15 cellular contexts compared by ENCODE assay signal in genomic region chr19:14168259-14168972, GRCh38. TPM values are rescaled to one million over a fixed set of nuclear protein-coding genes. Genes with fewer than 3 reads are reported as not detected.
DNase-seq lines count a peak whose midpoint lies in the region; ATAC-seq and TF ChIP-seq lines count a peak whose summit lies in the region.
"Had no signal": no experiment of that assay in that cellular context is flagged by ENCODE, and none has a peak within 500 bp of the region (broad histone marks: within the 10 kb centered on the region; RNA-seq: fewer than 3 reads in every experiment).

No MANE protein-coding gene starts in this region.

- H3K4me3 ChIP-seq in HCT116 (replicated peaks in 1 of 2; ENCODE audit: low read depth in 1 of 2, low read length in 2 of 2) = no peak overlapping the region
- H3K4me3 ChIP-seq: pancreas, suprapubic skin had no signal

- H2AFZ ChIP-seq in HCT116 (ENCODE audit: low read depth, low read length, poor library complexity, severe bottlenecking) = no peak overlapping the region

- H3K9me2 ChIP-seq in HCT116 (ENCODE audit: insufficient read depth) = no peaks in the 10 kb centered on the region

- H3K9me3 ChIP-seq in HCT116 (ENCODE audit: control insufficient read depth in 1 of 2, insufficient read depth in 1 of 2, low read depth in 1 of 2, low read length in 2 of 2) = no peaks in the 10 kb centered on the region
- H3K9me3 ChIP-seq: pancreas, suprapubic skin had no signal

- peaks cover 27% of the 10 kb centered on the region for H3K4me1 Mint-ChIP-seq in activated CD4-positive, alpha-beta memory T cell treated with anti-CD3 and anti-CD28 coated beads for 36 hours (ENCODE audit: low read depth)
- peaks cover 27% of the 10 kb centered on the region for H3K4me1 Mint-ChIP-seq in activated CD4-positive, alpha-beta memory T cell treated with anti-CD3 and anti-CD28 coated beads, Interleukin-2, amount 10 ng/mL, durations not matched to agents 7 days and 5 days
- peaks cover 39% of the 10 kb centered on the region for H3K4me1 Mint-ChIP-seq in dendritic cell treated with granulocyte-macrophage colony-stimulating factor and Interleukin-4, amounts not matched to agents 40 ng/mL and 50 ng/mL, for 4 days (ENCODE audit: low read depth)
- H3K4me1 Mint-ChIP-seq in nephron progenitor cell = peaks cover 45% of the 10 kb centered on the region

- H3K27ac ChIP-seq in HCT116 (ENCODE audit: low read depth, low read length) = no peak overlapping the region
- H3K27ac ChIP-seq: brain microvascular endothelial cell, HL-60, pancreas, suprapubic skin had no signal

- H3K4me1 ChIP-seq in HCT116 (ENCODE audit: control insufficient read depth in 1 of 2, insufficient read depth in 2 of 2, low read length in 2 of 2) = no peaks in the 10 kb centered on the region
- H3K4me1 ChIP-seq: pancreas had no signal

- TF ChIP-seq CTCF in HCT116 (IDR thresholded peaks at IDR 0.05 in 2 of 3, conservative IDR thresholded peaks at IDR 0.05 in 1 of 3; ENCODE audit: borderline replicate concordance in 1 of 3, insufficient read depth in 1 of 3, low read depth in 2 of 3, low read length in 2 of 3) = no peak
- no peak for TF ChIP-seq CTCF in nephron progenitor cell (IDR thresholded peaks at IDR 0.05)

- RAD21 ChIA-PET in HCT116 (lab: Charles Lee; ENCODE audit: low non-redundant PET in 1 of 2, low total read pairs in 2 of 2, uncharacterized antibody in 2 of 2, unreplicated experiment in 2 of 2) = interaction anchor here in 1 of 2 experiments (0.6 kb wide), 1 partner anchor 300 kb away, joined by 4 read pairs; no protein-coding TSS in a partner anchor

- peaks cover 15 to 23% of the 10 kb centered on the region in 2 experiments; a peak in 3 of 4 replicates for H3K36me3 ChIP-seq in HCT116 (ENCODE audit: control insufficient read depth in 1 of 2, insufficient read depth in 2 of 2, low read length in 2 of 2)

- no peaks in the 10 kb centered on the region for H4K20me1 ChIP-seq in HCT116 (ENCODE audit: insufficient read depth)

- H3K27ac Mint-ChIP-seq in activated CD4-positive, alpha-beta memory T cell treated with anti-CD3 and anti-CD28 coated beads for 36 hours = peak overlapping the region; percentile 16
- H3K27ac Mint-ChIP-seq in activated CD4-positive, alpha-beta memory T cell treated with anti-CD3 and anti-CD28 coated beads, Interleukin-2, amount 10 ng/mL, durations not matched to agents 7 days and 5 days = no peak overlapping the region
- peak overlapping the region; percentile 80 for H3K27ac Mint-ChIP-seq in dendritic cell treated with granulocyte-macrophage colony-stimulating factor and Interleukin-4, amounts not matched to agents 40 ng/mL and 50 ng/mL, for 4 days
- peak overlapping the region; percentile 90 for H3K27ac Mint-ChIP-seq in nephron progenitor cell
- H3K27ac Mint-ChIP-seq: activated B cell treated with CpG ODN at 0.5 μM for 24 hours, HFFc6 had no signal

- no peak overlapping the region for H3K4me2 ChIP-seq in HCT116 (ENCODE audit: low read length)

- POLR2A ChIA-PET in activated CD4-positive, alpha-beta memory T cell treated with anti-CD3 and anti-CD28 coated beads for 36 hours (lab: Charles Lee) = interaction anchor here (1.1 kb wide), 1 partner anchor 20 kb away, joined by 3 read pairs; no protein-coding TSS in a partner anchor
- POLR2A ChIA-PET in activated CD4-positive, alpha-beta memory T cell treated with anti-CD3 and anti-CD28 coated beads, Interleukin-2, amount 10 ng/mL, durations not matched to agents 7 days and 5 days (lab: Charles Lee) = interaction anchor here (1.0 to 2.2 kb wide), 5 partner anchors 10 to 213 kb away, joined by 3 to 14 read pairs (median 5); partner anchors contain the start of genes ADGRE5 and ASF1B
- POLR2A ChIA-PET in HCT116 (lab: Charles Lee) = no interaction called here

- ATAC-seq in HCT116 (no peak), HG03432 (IDR thresholded peaks at IDR 0.05; ENCODE audit: unreplicated experiment) (no peak)
- ATAC-seq: PC-3 had no signal

- H3K9ac ChIP-seq in HCT116 (ENCODE audit: low read length) = no peak overlapping the region

- CTCF ChIA-PET in activated CD4-positive, alpha-beta memory T cell treated with anti-CD3 and anti-CD28 coated beads for 36 hours (lab: Charles Lee) = interaction anchor here (0.9 to 2.4 kb wide), 4 partner anchors 19 to 180 kb away, joined by 3 to 8 read pairs (median 4); partner anchors contain the start of gene ASF1B
- CTCF ChIA-PET in activated CD4-positive, alpha-beta memory T cell treated with anti-CD3 and anti-CD28 coated beads, Interleukin-2, amount 10 ng/mL, durations not matched to agents 7 days and 5 days (lab: Charles Lee) = interaction anchor here (1.3 kb wide), 1 partner anchor 32 kb away, joined by 10 read pairs; the partner anchor contains the start of gene ASF1B
- CTCF ChIA-PET in HCT116 (lab: Charles Lee) = no interaction called here

- H3K27me3 Mint-ChIP-seq in activated CD4-positive, alpha-beta memory T cell treated with anti-CD3 and anti-CD28 coated beads for 36 hours = no peaks in the 10 kb centered on the region
- no peaks in the 10 kb centered on the region for H3K27me3 Mint-ChIP-seq in activated CD4-positive, alpha-beta memory T cell treated with anti-CD3 and anti-CD28 coated beads, Interleukin-2, amount 10 ng/mL, durations not matched to agents 7 days and 5 days
- H3K27me3 Mint-ChIP-seq in dendritic cell treated with granulocyte-macrophage colony-stimulating factor and Interleukin-4, amounts not matched to agents 40 ng/mL and 50 ng/mL, for 4 days = peaks cover 27% of the 10 kb centered on the region
- peaks cover 5% of the 10 kb centered on the region for H3K27me3 Mint-ChIP-seq in nephron progenitor cell (ENCODE audit: low read depth, poor library complexity)

- no peaks in the 10 kb centered on the region for H3K9me3 Mint-ChIP-seq in activated CD4-positive, alpha-beta memory T cell treated with anti-CD3 and anti-CD28 coated beads for 36 hours
- H3K9me3 Mint-ChIP-seq in activated CD4-positive, alpha-beta memory T cell treated with anti-CD3 and anti-CD28 coated beads, Interleukin-2, amount 10 ng/mL, durations not matched to agents 7 days and 5 days = no peaks in the 10 kb centered on the region
- H3K9me3 Mint-ChIP-seq in dendritic cell treated with granulocyte-macrophage colony-stimulating factor and Interleukin-4, amounts not matched to agents 40 ng/mL and 50 ng/mL, for 4 days = peaks cover 10% of the 10 kb centered on the region
- H3K9me3 Mint-ChIP-seq in nephron progenitor cell = no peaks in the 10 kb centered on the region
- H3K9me3 Mint-ChIP-seq: HFFc6 had no signal

- no peak for DNase-seq in activated CD4-positive, alpha-beta memory T cell treated with anti-CD3 and anti-CD28 coated beads for 36 hours
- DNase-seq in activated CD4-positive, alpha-beta memory T cell treated with anti-CD3 and anti-CD28 coated beads, Interleukin-2, amount 10 ng/mL, durations not matched to agents 7 days and 5 days = no peak
- no peak for DNase-seq in HCT116 (ENCODE audit: low read depth, low spot score)
- no peak for DNase-seq in nephron progenitor cell
- DNase-seq in NCI-H187 (lab: John Stamatoyannopoulos, UW) = no peak
- no peak for DNase-seq in NCI-H510A (lab: John Stamatoyannopoulos, UW)
- DNase-seq: brain microvascular endothelial cell, HFFc6, pancreas, PC-3 had no signal

- no peak overlapping the region for H3K4me3 Mint-ChIP-seq in activated CD4-positive, alpha-beta memory T cell treated with anti-CD3 and anti-CD28 coated beads for 36 hours
- no peak overlapping the region for H3K4me3 Mint-ChIP-seq in activated CD4-positive, alpha-beta memory T cell treated with anti-CD3 and anti-CD28 coated beads, Interleukin-2, amount 10 ng/mL, durations not matched to agents 7 days and 5 days
- H3K4me3 Mint-ChIP-seq in dendritic cell treated with granulocyte-macrophage colony-stimulating factor and Interleukin-4, amounts not matched to agents 40 ng/mL and 50 ng/mL, for 4 days = peak overlapping the region; percentile 38
- H3K4me3 Mint-ChIP-seq in nephron progenitor cell = no peak overlapping the region
- H3K4me3 Mint-ChIP-seq: HFFc6 had no signal

- TF ChIP-seq POLR2A in HCT116 (IDR thresholded peaks at IDR 0.05; ENCODE audit: borderline replicate concordance, extremely low read depth, insufficient read depth, insufficient read length) = no peak

- TF ChIP-seq RAD21 in HCT116 (IDR thresholded peaks at IDR 0.05; ENCODE audit: low read depth) = no peak

- no peaks in the 10 kb centered on the region for H3K27me3 ChIP-seq in HCT116 (ENCODE audit: insufficient read depth, low read length)
- H3K27me3 ChIP-seq: brain microvascular endothelial cell, pancreas, suprapubic skin had no signal

- H3K36me3 Mint-ChIP-seq in activated CD4-positive, alpha-beta memory T cell treated with anti-CD3 and anti-CD28 coated beads for 36 hours = peaks cover 11% of the 10 kb centered on the region
- H3K36me3 Mint-ChIP-seq in activated CD4-positive, alpha-beta memory T cell treated with anti-CD3 and anti-CD28 coated beads, Interleukin-2, amount 10 ng/mL, durations not matched to agents 7 days and 5 days (ENCODE audit: low read depth) = peaks cover 7% of the 10 kb centered on the region
- peaks cover 15% of the 10 kb centered on the region for H3K36me3 Mint-ChIP-seq in dendritic cell treated with granulocyte-macrophage colony-stimulating factor and Interleukin-4, amounts not matched to agents 40 ng/mL and 50 ng/mL, for 4 days (ENCODE audit: low read depth)
- peaks cover 37% of the 10 kb centered on the region for H3K36me3 Mint-ChIP-seq in nephron progenitor cell (ENCODE audit: low read depth)

- BruUV-seq in HCT116 (replicated peaks; lab: Mats Ljungman, UMichigan) = TSS peak; percentile 33

- intact Hi-C loops in activated CD4-positive, alpha-beta memory T cell treated with anti-CD3 and anti-CD28 coated beads for 36 hours (cut with micrococcal nuclease) = no loop called here
- intact Hi-C loops in HCT116 (cut with micrococcal nuclease) = no loop called here
- intact Hi-C loops in dendritic cell treated with granulocyte-macrophage colony-stimulating factor and Interleukin-4, amounts not matched to agents 40 ng/mL and 50 ng/mL, for 4 days (cut with micrococcal nuclease) = no loop called here

- H3K79me2 ChIP-seq in HCT116 (ENCODE audit: insufficient read depth, low read length) = no peaks in the 10 kb centered on the region

RNA-seq across cellular contexts. Expression of gene ASF1B, which starts 32.0 kb away (rescaled TPM):
- 10 to 100 TPM; 67.7 to 70.8 TPM for total RNA-seq in activated CD4-positive, alpha-beta memory T cell treated with anti-CD3 and anti-CD28 coated beads for 36 hours
- total RNA-seq in activated CD4-positive, alpha-beta memory T cell treated with anti-CD3 and anti-CD28 coated beads, Interleukin-2, amount 10 ng/mL, durations not matched to agents 7 days and 5 days = 10 to 100 TPM; 93.5 to 94.8 TPM
- total RNA-seq in HCT116 (2021; ENCODE audit: unreplicated experiment) = 78.1 TPM
- 82.2 and 87.0 TPM in 2 replicates for polyA plus RNA-seq in HCT116 (2012)

RNA-seq across cellular contexts. Expression of gene ADGRL1, which starts 37.6 kb away (rescaled TPM):
- total RNA-seq in activated CD4-positive, alpha-beta memory T cell treated with anti-CD3 and anti-CD28 coated beads for 36 hours = 10 to 100 TPM in 1 of 2 experiments, 1 to 10 TPM in 1; 8.4 to 10.9 TPM
- total RNA-seq in activated CD4-positive, alpha-beta memory T cell treated with anti-CD3 and anti-CD28 coated beads, Interleukin-2, amount 10 ng/mL, durations not matched to agents 7 days and 5 days = 1 to 10 TPM; 6.5 to 6.7 TPM
- 88.6 TPM for total RNA-seq in HCT116 (2021; ENCODE audit: unreplicated experiment)
- polyA plus RNA-seq in HCT116 (2012) = 47.2 and 54.8 TPM in 2 replicates

RNA-seq across cellular contexts. Expression of gene PRKACA, which starts 50.9 kb away (rescaled TPM):
- 10 to 100 TPM; 64.3 to 65.6 TPM for total RNA-seq in activated CD4-positive, alpha-beta memory T cell treated with anti-CD3 and anti-CD28 coated beads for 36 hours
- 10 to 100 TPM; 48.1 to 49.8 TPM for total RNA-seq in activated CD4-positive, alpha-beta memory T cell treated with anti-CD3 and anti-CD28 coated beads, Interleukin-2, amount 10 ng/mL, durations not matched to agents 7 days and 5 days
- 95.7 TPM for total RNA-seq in HCT116 (2021; ENCODE audit: unreplicated experiment)
- polyA plus RNA-seq in HCT116 (2012) = 64.0 and 66.0 TPM in 2 replicates
